Comparison of ENCODE assay signal across 10 cellular contexts in the genomic region with DNA sequence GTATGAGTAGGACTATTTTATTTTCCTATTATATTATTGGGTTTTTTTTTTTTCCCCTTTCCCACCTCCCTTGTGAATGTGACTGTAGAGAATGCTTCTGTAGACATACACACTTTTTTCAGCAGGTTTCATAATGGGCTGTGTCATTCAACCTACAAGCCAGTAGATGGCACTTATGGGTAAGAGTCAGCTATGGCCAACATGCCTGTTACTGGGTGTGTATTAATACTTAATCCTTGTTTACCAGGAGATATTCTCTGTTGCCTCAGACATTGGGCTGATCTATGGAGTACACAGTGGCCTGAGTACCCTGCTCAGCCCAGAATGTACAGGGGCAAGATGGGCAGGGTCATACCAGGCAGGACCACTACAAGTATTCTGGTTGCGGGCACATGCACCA.
A peak's percentile ranks its signal among the peaks of the same experiment; 100 is the strongest.
DNase-seq lines count a peak whose midpoint lies in the region; ATAC-seq and TF ChIP-seq lines count a peak whose summit lies in the region.
"Had no signal": no experiment of that assay in that cellular context is flagged by ENCODE, and none has a peak within 500 bp of the region (broad histone marks: within the 10 kb centered on the region; RNA-seq: fewer than 3 reads in every experiment).

No MANE protein-coding gene starts in this region.

- H3K18ac ChIP-seq in mesenchymal stem cell (ENCODE audit: low read depth in 1 of 2, low read length in 2 of 2): no peak overlapping the region

- CTCF ChIA-PET in WTC11 (lab: Charles Lee): interaction anchor here (0.7 to 1.3 kb wide), 5 partner anchors 8 to 388 kb away, joined by 3 to 7 read pairs (median 3); partner anchors contain the start of gene EPHA7

- no peaks in the 10 kb centered on the region for H3K79me2 ChIP-seq in Karpas-422 (ENCODE audit: low read length)

- H3K14ac ChIP-seq in mesenchymal stem cell (ENCODE audit: low read length in 2 of 2): no peak overlapping the region

- H3K4me1 Mint-ChIP-seq in WTC11: peaks cover 16% of the 10 kb centered on the region
- no peaks in the 10 kb centered on the region for H3K4me1 Mint-ChIP-seq in stimulated activated memory B cell treated with anti-CD40 and anti-IgM and Interleukin-4, amounts not matched to agents 10 μg/mL and 1 μg/mL and 100 μg/mL, for 72 hours

- H4K20me1 ChIP-seq in Karpas-422 (ENCODE audit: insufficient read depth, low read depth, low read length): no peaks in the 10 kb centered on the region

- peaks cover 39% of the 10 kb centered on the region for H3K9me3 Mint-ChIP-seq in WTC11
- peaks cover 10% of the 10 kb centered on the region for H3K9me3 Mint-ChIP-seq in stimulated activated memory B cell treated with anti-CD40 and anti-IgM and Interleukin-4, amounts not matched to agents 10 μg/mL and 1 μg/mL and 100 μg/mL, for 72 hours

- ATAC-seq in WTC11: peak; percentile 95
- ATAC-seq in stimulated activated memory B cell treated with anti-CD40 and anti-IgM and Interleukin-4, amounts not matched to agents 10 μg/mL and 1 μg/mL and 100 μg/mL, for 72 hours: no peak

- no peak for TF ChIP-seq POLR2A in ovary (IDR thresholded peaks at IDR 0.05)

- no peak overlapping the region for H3K27ac Mint-ChIP-seq in WTC11
- no peak overlapping the region for H3K27ac Mint-ChIP-seq in stimulated activated memory B cell treated with anti-CD40 and anti-IgM and Interleukin-4, amounts not matched to agents 10 μg/mL and 1 μg/mL and 100 μg/mL, for 72 hours

- H3K4me3 ChIP-seq in GM12864 (ENCODE audit: low read depth, low read length) (no peak overlapping the region), Karpas-422 (ENCODE audit: low read length) (no peak overlapping the region), mesenchymal stem cell (ENCODE audit: insufficient read depth in 1 of 2, low read depth in 1 of 2, low read length in 2 of 2) (no peak overlapping the region), ovary (no peak overlapping the region)
- H3K4me3 ChIP-seq in effector memory CD4-positive, alpha-beta T cell (ENCODE audit: insufficient read depth, low read depth, low read length, poor library complexity, severe bottlenecking): no peak overlapping the region

- H3K27me3 ChIP-seq in Karpas-422 (ENCODE audit: low read length) (no peaks in the 10 kb centered on the region), mesenchymal stem cell (ENCODE audit: control insufficient read depth in 1 of 2, insufficient read depth in 1 of 2, low read length in 2 of 2) (no peaks in the 10 kb centered on the region), ovary (no peaks in the 10 kb centered on the region)
- H3K27me3 ChIP-seq in effector memory CD4-positive, alpha-beta T cell (replicated peaks; ENCODE audit: control insufficient read depth, insufficient read depth, low read length, poor library complexity, severe bottlenecking): no peaks in the 10 kb centered on the region

- H3K36me3 Mint-ChIP-seq in WTC11: peaks cover 33% of the 10 kb centered on the region
- no peaks in the 10 kb centered on the region for H3K36me3 Mint-ChIP-seq in stimulated activated memory B cell treated with anti-CD40 and anti-IgM and Interleukin-4, amounts not matched to agents 10 μg/mL and 1 μg/mL and 100 μg/mL, for 72 hours

- H3K9me3 ChIP-seq in Karpas-422 (ENCODE audit: low read length) (peaks cover 3% of the 10 kb centered on the region), mesenchymal stem cell (ENCODE audit: control insufficient read depth, low read length) (peaks cover 16% of the 10 kb centered on the region), ovary (no peaks in the 10 kb centered on the region)
- H3K9me3 ChIP-seq in effector memory CD4-positive, alpha-beta T cell (ENCODE audit: control insufficient read depth, low read length): peaks cover 4% of the 10 kb centered on the region

- no peak overlapping the region for H3K4me2 ChIP-seq in Karpas-422 (ENCODE audit: low read depth, low read length, poor library complexity, severe bottlenecking)
- no peak overlapping the region for H3K4me2 ChIP-seq in mesenchymal stem cell (ENCODE audit: low read length, poor library complexity, severe bottlenecking)

- intact Hi-C loops in ovary (cut with DNase I): no loop called here

- no peaks in the 10 kb centered on the region for H3K4me1 ChIP-seq in Karpas-422 (ENCODE audit: low read length)
- peaks cover 1% of the 10 kb centered on the region for H3K4me1 ChIP-seq in mesenchymal stem cell (ENCODE audit: control insufficient read depth, insufficient read depth, low read depth, low read length)
- no peaks in the 10 kb centered on the region for H3K4me1 ChIP-seq in effector memory CD4-positive, alpha-beta T cell (ENCODE audit: control insufficient read depth, insufficient read depth, low read length, poor library complexity, severe bottlenecking)
- H3K4me1 ChIP-seq in ovary (ENCODE audit: insufficient read depth): no peaks in the 10 kb centered on the region

- H2BK5ac ChIP-seq in mesenchymal stem cell (ENCODE audit: low read depth, low read length, poor library complexity, severe bottlenecking): no peak overlapping the region

- no peak overlapping the region for H4K91ac ChIP-seq in mesenchymal stem cell (ENCODE audit: low read length)

- H3K9me2 ChIP-seq in Karpas-422 (replicated peaks; ENCODE audit: insufficient read depth, low read length): no peaks in the 10 kb centered on the region

- no peak overlapping the region for H2BK120ac ChIP-seq in mesenchymal stem cell (ENCODE audit: low read depth, low read length)

- TF ChIP-seq CTCF in GM12864 (IDR thresholded peaks at IDR 0.05; ENCODE audit: low read depth, low read length, missing control alignments) (peak; percentile 27), WTC11 (IDR thresholded peaks at IDR 0.05) (peak; percentile 35; the same call in 1 of the 2 replicates), ovary (IDR thresholded peaks at IDR 0.05) (no peak)

- H3K9ac ChIP-seq in Karpas-422 (ENCODE audit: low read length): no peak overlapping the region
- H3K9ac ChIP-seq in mesenchymal stem cell (ENCODE audit: low read length): no peak overlapping the region

- H2AK5ac ChIP-seq in mesenchymal stem cell (ENCODE audit: low read length, severe bottlenecking): no peak overlapping the region

- POLR2A ChIA-PET in WTC11 (lab: Charles Lee): interaction anchor here (0.7 kb wide), 1 partner anchor 423 kb away, joined by 5 read pairs; no protein-coding TSS in a partner anchor

- H4K8ac ChIP-seq in mesenchymal stem cell (ENCODE audit: low read length): no peak overlapping the region

- no peak overlapping the region for H2BK12ac ChIP-seq in mesenchymal stem cell (ENCODE audit: low read length in 2 of 2)

- TF ChIP-seq EP300 in ovary (IDR thresholded peaks at IDR 0.05): no peak

- no peak overlapping the region for H2BK15ac ChIP-seq in mesenchymal stem cell (ENCODE audit: low read depth, poor library complexity, severe bottlenecking)

- no peak overlapping the region for H3K4ac ChIP-seq in mesenchymal stem cell (ENCODE audit: low read depth in 1 of 2, low read length in 2 of 2)

- no peaks in the 10 kb centered on the region for H3K79me1 ChIP-seq in mesenchymal stem cell (replicated peaks; ENCODE audit: low read length, poor library complexity, severe bottlenecking)

- H3K36me3 ChIP-seq in Karpas-422 (ENCODE audit: insufficient read depth, low read length) (no peaks in the 10 kb centered on the region), mesenchymal stem cell (ENCODE audit: control insufficient read depth in 1 of 2, insufficient read depth in 2 of 2, low read depth in 1 of 2, low read length in 2 of 2) (no peaks in the 10 kb centered on the region), ovary (no peaks in the 10 kb centered on the region)
- H3K36me3 ChIP-seq in effector memory CD4-positive, alpha-beta T cell (ENCODE audit: control insufficient read depth, insufficient read depth, low read length): no peaks in the 10 kb centered on the region

- DNase-seq in GM12864 (ENCODE audit: low read depth) (no peak), Karpas-422 (peak; percentile 51), WTC11 (ENCODE audit: low spot score) (no peak), mesenchymal stem cell (peak; percentile 50), ovary (no peak), HuH-7 (ENCODE audit: low spot score) (no peak)
- no peak for DNase-seq in effector memory CD4-positive, alpha-beta T cell
- DNase-seq: activated naive CD4-positive, alpha-beta T cell treated with anti-CD3 and anti-CD28 coated beads, Interleukin-2, amount 50 U/mL, for 16 hours; stimulated activated CD4-positive, alpha-beta T cell treated with anti-CD3 and anti-CD28 coated beads, Interleukin-4, amount 100 ng/mL, for 24 hours had no signal

- no peak overlapping the region for H3K27ac ChIP-seq in Karpas-422 (ENCODE audit: low read length)
- H3K27ac ChIP-seq in mesenchymal stem cell (ENCODE audit: low read length, poor library complexity, severe bottlenecking): no peak overlapping the region
- no peak overlapping the region for H3K27ac ChIP-seq in effector memory CD4-positive, alpha-beta T cell (ENCODE audit: insufficient read depth, low read length, poor library complexity, severe bottlenecking)
- H3K27ac ChIP-seq in ovary: no peak overlapping the region

- H3K27me3 Mint-ChIP-seq in WTC11 (ENCODE audit: low read depth): peaks cover 3% of the 10 kb centered on the region; the same call in 1 of the 2 replicates
- H3K27me3 Mint-ChIP-seq in stimulated activated memory B cell treated with anti-CD40 and anti-IgM and Interleukin-4, amounts not matched to agents 10 μg/mL and 1 μg/mL and 100 μg/mL, for 72 hours: no peaks in the 10 kb centered on the region

- H2AFZ ChIP-seq in Karpas-422 (ENCODE audit: low read length) (no peak overlapping the region), mesenchymal stem cell (ENCODE audit: low read depth, low read length) (no peak overlapping the region)

- H3K23ac ChIP-seq in mesenchymal stem cell (ENCODE audit: low read length in 2 of 2): no peak overlapping the region

- 93% methylated on average over 1 of the region's 1 CpG for WGBS in mesenchymal stem cell
- WGBS in ovary, 3 donors: 80 to 100% (median 95%) methylated on average over 1 of the region's 1 CpG

- no peak overlapping the region for H3K4me3 Mint-ChIP-seq in WTC11
- no peak overlapping the region for H3K4me3 Mint-ChIP-seq in stimulated activated memory B cell treated with anti-CD40 and anti-IgM and Interleukin-4, amounts not matched to agents 10 μg/mL and 1 μg/mL and 100 μg/mL, for 72 hours

TF ChIP-seq in WTC11, 78 proteins besides CTCF, POLR2A, EP300 and RAD21 (continues in another document):
- TF ChIP-seq TEAD1 (CRISPR knock-in tag; IDR thresholded peaks at IDR 0.05) (no peak), PRRX2 (CRISPR knock-in tag; IDR thresholded peaks at IDR 0.05) (no peak), ZNF263 (CRISPR knock-in tag; IDR thresholded peaks at IDR 0.05; ENCODE audit: low read depth) (no peak)
- TF ChIP-seq, protein P1, sequence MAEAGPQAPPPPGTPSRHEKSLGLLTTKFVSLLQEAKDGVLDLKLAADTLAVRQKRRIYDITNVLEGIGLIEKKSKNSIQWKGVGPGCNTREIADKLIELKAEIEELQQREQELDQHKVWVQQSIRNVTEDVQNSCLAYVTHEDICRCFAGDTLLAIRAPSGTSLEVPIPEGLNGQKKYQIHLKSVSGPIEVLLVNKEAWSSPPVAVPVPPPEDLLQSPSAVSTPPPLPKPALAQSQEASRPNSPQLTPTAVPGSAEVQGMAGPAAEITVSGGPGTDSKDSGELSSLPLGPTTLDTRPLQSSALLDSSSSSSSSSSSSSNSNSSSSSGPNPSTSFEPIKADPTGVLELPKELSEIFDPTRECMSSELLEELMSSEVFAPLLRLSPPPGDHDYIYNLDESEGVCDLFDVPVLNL (CRISPR knock-in tag; IDR thresholded peaks at IDR 0.05; ENCODE audit: borderline replicate concordance, low read depth): no peak

Comparison
In these comparisons a context has a peak if more than half of its experiments do, and no peak if none do; other contexts are left out.
1. DNase-seq: peak in Karpas-422 (single experiment) and mesenchymal stem cell (single experiment); none in GM12864 (single experiment), WTC11 (single experiment), effector memory CD4-positive, alpha-beta T cell (0 of 3), ovary (0 of 5) and HuH-7 (single experiment).
2. CTCF ChIP-seq: peak in GM12864 (single experiment) and WTC11 (single experiment); none in ovary (0 of 3).